In the genomic region with DNA sequence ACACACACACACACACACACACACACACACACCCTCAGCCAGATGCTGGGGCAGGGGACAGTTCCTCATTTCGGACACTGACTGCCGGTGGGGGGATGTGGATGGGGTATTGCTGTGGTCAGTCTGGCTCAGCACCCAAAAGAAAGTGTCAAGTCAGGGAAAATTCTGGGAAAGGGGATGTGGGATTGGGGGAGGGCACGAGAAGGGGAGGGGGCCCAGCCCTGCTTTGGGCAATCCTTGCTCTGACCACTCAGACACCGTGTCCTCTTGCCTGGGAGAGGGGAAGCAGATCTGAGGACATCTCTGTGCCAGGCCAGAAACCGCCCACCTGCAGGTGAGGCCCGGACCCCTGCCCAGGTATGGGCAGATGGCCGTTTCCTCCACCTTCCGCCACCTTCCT, we compare ENCODE assay signal across 14 cellular contexts. TPM values are rescaled to one million over a fixed set of nuclear protein-coding genes. Genes with fewer than 3 reads are reported as not detected.
A peak's percentile ranks its signal among the peaks of the same experiment; 100 is the strongest.
DNase-seq lines count a peak whose midpoint lies in the region; ATAC-seq and TF ChIP-seq lines count a peak whose summit lies in the region.
"Had no signal": no experiment of that assay in that cellular context is flagged by ENCODE, and none has a peak within 500 bp of the region (broad histone marks: within the 10 kb centered on the region; RNA-seq: fewer than 3 reads in every experiment).

A gene (plus strand): TSS at position 253 of the 400 bp plus-strand sequence. CDS start 391 bp downstream, outside the sequence.

- no peak within 1 kb of the TSS for H4K91ac ChIP-seq in neuronal stem cell (ENCODE audit: low read depth, low read length, poor library complexity)

- H3K36me3 ChIP-seq in heart left ventricle, result peaks cover 0 to 4% (median 0%) of the 10 kb centered on the region in 9 donors
- no peaks in the 10 kb centered on the region for H3K36me3 ChIP-seq in neuronal stem cell (replicated peaks in 1 of 2; ENCODE audit: control insufficient read depth in 2 of 2, insufficient read depth in 2 of 2, low read length in 2 of 2)
- H3K36me3 ChIP-seq in thyroid gland, result no peaks in the 10 kb centered on the region
- H3K36me3 ChIP-seq: neural progenitor cell had no signal

- TF ChIP-seq CTCF in heart left ventricle (IDR thresholded peaks at IDR 0.05) (no peak), thyroid gland (IDR thresholded peaks at IDR 0.05) (no peak)
- TF ChIP-seq CTCF in CD4-positive, alpha-beta T cell (IDR thresholded peaks at IDR 0.05), result no peak

- peaks cover 0 to 17% (median 0%) of the 10 kb centered on the region in 9 donors for H3K27me3 ChIP-seq in heart left ventricle
- peaks cover 0 to 42% (median 0%) of the 10 kb centered on the region in 3 experiments for H3K27me3 ChIP-seq in neuronal stem cell (ENCODE audit: control insufficient read depth in 3 of 3, insufficient read depth in 3 of 3, low read depth in 1 of 3, low read length in 3 of 3)
- H3K27me3 ChIP-seq in thyroid gland, result no peaks in the 10 kb centered on the region
- peaks cover 16% of the 10 kb centered on the region for H3K27me3 ChIP-seq in CD4-positive, alpha-beta T cell (ENCODE audit: control insufficient read depth, insufficient read depth, low read length)
- H3K27me3 ChIP-seq: neural progenitor cell had no signal

- H2AK5ac ChIP-seq in neuronal stem cell (ENCODE audit: low read depth, low read length), result peak within 1 kb of the TSS; percentile 59

- H2BK5ac ChIP-seq in neuronal stem cell (ENCODE audit: low read length), result no peak within 1 kb of the TSS

- H3K27me3 Mint-ChIP-seq in activated T-helper 17 cell treated with anti-CD3 and anti-CD28 coated beads, Interleukin-2, amount 50 U/mL, for 72 hours, result peaks cover 17% of the 10 kb centered on the region
- H3K27me3 Mint-ChIP-seq in CD4-positive, alpha-beta T cell, result peaks cover 32% of the 10 kb centered on the region

- DNase-seq in heart left ventricle, result peak; percentile 46 to 79 (median 61)
- no peak for DNase-seq in neuronal stem cell (ENCODE audit: low spot score)
- DNase-seq in thyroid gland, result peak in 1 of 2 donors; percentile 19
- DNase-seq in NCI-H2029 treated with DMSO at 0.1 percent for 48 hours (lab: John Stamatoyannopoulos, UW), result no peak
- DNase-seq in CD4-positive, alpha-beta T cell, result no peak
- DNase-seq in GF-D8 (lab: John Stamatoyannopoulos, UW), result no peak
- DNase-seq: activated naive CD8-positive, alpha-beta T cell treated with anti-CD3 and anti-CD28 coated beads for 36 hours; foreskin fibroblast; SHP77 treated with DMSO at 0.1 percent for 48 hours had no signal

- no peak within 1 kb of the TSS for H3K27ac Mint-ChIP-seq in activated T-helper 17 cell treated with anti-CD3 and anti-CD28 coated beads, Interleukin-2, amount 50 U/mL, for 72 hours
- no peak within 1 kb of the TSS for H3K27ac Mint-ChIP-seq in CD4-positive, alpha-beta T cell
- H3K27ac Mint-ChIP-seq: activated naive CD8-positive, alpha-beta T cell treated with anti-CD3 and anti-CD28 coated beads for 36 hours; CD14-positive monocyte; neural progenitor cell had no signal

- H3K9me3 ChIP-seq in heart left ventricle (no peaks in the 10 kb centered on the region), neuronal stem cell (replicated peaks in 1 of 2; ENCODE audit: control insufficient read depth in 2 of 2, insufficient read depth in 1 of 2, low read depth in 1 of 2, low read length in 2 of 2) (no peaks in the 10 kb centered on the region), thyroid gland (no peaks in the 10 kb centered on the region)
- no peaks in the 10 kb centered on the region for H3K9me3 ChIP-seq in CD4-positive, alpha-beta T cell (ENCODE audit: control insufficient read depth, low read length)

- no peak within 1 kb of the TSS for H3K4me3 Mint-ChIP-seq in activated T-helper 17 cell treated with anti-CD3 and anti-CD28 coated beads, Interleukin-2, amount 50 U/mL, for 72 hours
- H3K4me3 Mint-ChIP-seq in CD4-positive, alpha-beta T cell, result no peak within 1 kb of the TSS
- H3K4me3 Mint-ChIP-seq: activated naive CD8-positive, alpha-beta T cell treated with anti-CD3 and anti-CD28 coated beads for 36 hours; CD14-positive monocyte; neural progenitor cell had no signal

- TF ChIP-seq POLR2A in heart left ventricle (IDR thresholded peaks at IDR 0.05) (no peak), thyroid gland (IDR thresholded peaks at IDR 0.05) (no peak)

- no peaks in the 10 kb centered on the region for H3K9me3 Mint-ChIP-seq in activated T-helper 17 cell treated with anti-CD3 and anti-CD28 coated beads, Interleukin-2, amount 50 U/mL, for 72 hours
- no peaks in the 10 kb centered on the region for H3K9me3 Mint-ChIP-seq in CD4-positive, alpha-beta T cell
- H3K9me3 Mint-ChIP-seq: activated naive CD8-positive, alpha-beta T cell treated with anti-CD3 and anti-CD28 coated beads for 36 hours; CD14-positive monocyte; neural progenitor cell had no signal

- no peaks in the 10 kb centered on the region for H3K4me1 Mint-ChIP-seq in activated T-helper 17 cell treated with anti-CD3 and anti-CD28 coated beads, Interleukin-2, amount 50 U/mL, for 72 hours
- H3K4me1 Mint-ChIP-seq in CD4-positive, alpha-beta T cell (ENCODE audit: low read depth), result no peaks in the 10 kb centered on the region
- H3K4me1 Mint-ChIP-seq: activated naive CD8-positive, alpha-beta T cell treated with anti-CD3 and anti-CD28 coated beads for 36 hours; CD14-positive monocyte had no signal

- H3K4me1 ChIP-seq in heart left ventricle (peaks cover 0 to 20% (median 0%) of the 10 kb centered on the region in 12 donors), neuronal stem cell (ENCODE audit: control insufficient read depth in 2 of 2, insufficient read depth in 1 of 2, low read depth in 1 of 2, low read length in 2 of 2) (no peaks in the 10 kb centered on the region), thyroid gland (peaks cover 0 to 4% of the 10 kb centered on the region in 2 donors)
- H3K4me1 ChIP-seq: neural progenitor cell had no signal

- no peak within 1 kb of the TSS for H2AFZ ChIP-seq in neuronal stem cell (ENCODE audit: low read length)
- H2AFZ ChIP-seq: neural progenitor cell had no signal

- CTCF ChIA-PET in CD4-positive, alpha-beta T cell (lab: Charles Lee), result no interaction called here

- no peaks in the 10 kb centered on the region for H3K36me3 Mint-ChIP-seq in activated T-helper 17 cell treated with anti-CD3 and anti-CD28 coated beads, Interleukin-2, amount 50 U/mL, for 72 hours (ENCODE audit: low read depth)
- H3K36me3 Mint-ChIP-seq in CD4-positive, alpha-beta T cell (ENCODE audit: low read depth), result no peaks in the 10 kb centered on the region
- H3K36me3 Mint-ChIP-seq: activated naive CD8-positive, alpha-beta T cell treated with anti-CD3 and anti-CD28 coated beads for 36 hours; CD14-positive monocyte; neural progenitor cell had no signal

- H3K27ac ChIP-seq in adipose tissue (ENCODE audit: low read depth, low read length) (no peak within 1 kb of the TSS), heart left ventricle (peak within 1 kb of the TSS in 7 of 12 donors; percentile 10 to 81 (median 38)), neuronal stem cell (replicated peaks; ENCODE audit: low read length) (no peak within 1 kb of the TSS), thyroid gland (no peak within 1 kb of the TSS)
- no peak within 1 kb of the TSS for H3K27ac ChIP-seq in CD4-positive, alpha-beta T cell (ENCODE audit: low read depth, low read length)
- H3K27ac ChIP-seq: neural progenitor cell had no signal

- H3K4me2 ChIP-seq in neuronal stem cell (ENCODE audit: insufficient read depth, low read length, poor library complexity, severe bottlenecking), result no peak within 1 kb of the TSS
- H3K4me2 ChIP-seq: neural progenitor cell had no signal

- intact Hi-C loops in heart left ventricle (cut with DNase I) (loop anchor here in 9 of 10 donors (2.0 to 10.0 kb wide), 7 partner anchors 115 to 539 kb away; no protein-coding TSS in a partner anchor), thyroid gland (cut with DNase I) (loop anchor here (10.0 kb wide), 3 partner anchors 509 to 639 kb away; a partner anchor contains a TSS)
- intact Hi-C loops in CD4-positive, alpha-beta T cell (cut with DNase I, micrococcal nuclease), result loop anchor here in 1 of 2 experiments (2.0 kb wide), 1 partner anchor 511 kb away; no protein-coding TSS in a partner anchor

- H3K14ac ChIP-seq in neuronal stem cell (ENCODE audit: low read length), result no peak within 1 kb of the TSS

- H3K18ac ChIP-seq in neuronal stem cell (ENCODE audit: low read length), result no peak within 1 kb of the TSS

- H4K8ac ChIP-seq in neuronal stem cell (ENCODE audit: low read depth, low read length), result no peak within 1 kb of the TSS

- WGBS in adipose tissue, 3 donors, result 63 to 81% (median 68%) methylated on average over 7 to 8 of the region's 8 CpGs
- 69 to 78% (median 75%) methylated on average over 8 of the region's 8 CpGs for WGBS in heart left ventricle, 4 donors
- WGBS in neuronal stem cell (ENCODE audit: extremely low coverage in 2 of 2, insufficient read length in 2 of 2, insufficient replicate concordance in 1 of 2), 2 donors, result no CpG with 5 or more reads among the region's 8 CpGs
- WGBS in thyroid gland, 2 donors, result 73 to 74% methylated on average over 8 of the region's 8 CpGs

- H2BK120ac ChIP-seq in neuronal stem cell (ENCODE audit: low read depth, low read length), result no peak within 1 kb of the TSS

- no peak within 1 kb of the TSS for H2BK12ac ChIP-seq in neuronal stem cell (ENCODE audit: low read length)

- H3K23ac ChIP-seq in neuronal stem cell (ENCODE audit: low read depth, low read length, poor library complexity), result no peak within 1 kb of the TSS

- peak; percentile 52 to 67 (median 54) for ATAC-seq in heart left ventricle
- no peak for ATAC-seq in activated T-helper 17 cell treated with anti-CD3 and anti-CD28 coated beads, Interleukin-2, amount 50 U/mL, for 72 hours (replicated peaks)
- ATAC-seq in CD4-positive, alpha-beta T cell (ENCODE audit: poor library complexity), result no peak

- H2BK15ac ChIP-seq in neuronal stem cell (ENCODE audit: low read length), result peak within 1 kb of the TSS; percentile 19

- H3K4ac ChIP-seq in neuronal stem cell (ENCODE audit: low read length), result no peak within 1 kb of the TSS

- H3K4me3 ChIP-seq in heart left ventricle, result peak within 1 kb of the TSS in 9 of 12 donors; percentile 19 to 61 (median 38)
- no peak within 1 kb of the TSS for H3K4me3 ChIP-seq in neuronal stem cell (ENCODE audit: low read length in 2 of 2)
- H3K4me3 ChIP-seq in thyroid gland (replicated peaks in 1 of 3), result no peak within 1 kb of the TSS
- H3K4me3 ChIP-seq: neural progenitor cell had no signal

- POLR2A ChIA-PET in CD4-positive, alpha-beta T cell (lab: Charles Lee), result no interaction called here

- no peaks in the 10 kb centered on the region for H3K79me1 ChIP-seq in neuronal stem cell (ENCODE audit: low read depth, low read length)

- H3K9ac ChIP-seq in neuronal stem cell (ENCODE audit: low read depth, low read length, poor library complexity), result peak within 1 kb of the TSS; percentile 13
- H3K9ac ChIP-seq: neural progenitor cell had no signal

RNA-seq across cellular contexts. Expression of the gene that starts here (rescaled TPM):
- 100 to 1,000 TPM in 2 of 3 donors, 10 to 100 TPM in 1; 46.8 to 176 (median 138) TPM for polyA plus RNA-seq in adipose tissue
- 100 to 1,000 TPM in 3 of 9 donors, 10 to 100 TPM in 6; 20.9 to 674 (median 50.6) TPM for total RNA-seq in heart left ventricle
- polyA plus RNA-seq in heart left ventricle, result 10 to 100 TPM; 13.9 to 50.0 TPM
- not detected for polyA plus RNA-seq in neuronal stem cell (2013, experiment 1 of 2)
- polyA plus RNA-seq in neuronal stem cell (2013, experiment 2 of 2), result not detected
- 100 to 1,000 TPM in 1 of 4 donors, 10 to 100 TPM in 3; 36.0 to 111 (median 69.5) TPM for total RNA-seq in thyroid gland
- not detected for total RNA-seq in activated T-helper 17 cell treated with anti-CD3 and anti-CD28 coated beads, Interleukin-2, amount 50 U/mL, for 72 hours
- total RNA-seq in CD4-positive, alpha-beta T cell, result not detected
- total RNA-seq: activated naive CD8-positive, alpha-beta T cell treated with anti-CD3 and anti-CD28 coated beads for 36 hours; G401 had no signal

Comparison
In these comparisons a context has a peak if more than half of its experiments do, and no peak if none do; other contexts are left out.
1. RNA of the gene that starts here (total RNA-seq): 36.0 to 111 TPM in thyroid gland and 20.9 to 674 TPM in heart left ventricle; not detected in activated T-helper 17 cell treated with anti-CD3 and anti-CD28 coated beads, Interleukin-2, amount 50 U/mL, for 72 hours and not detected in CD4-positive, alpha-beta T cell; every median in the first group is over 10 times any median in the second.
2. H3K27ac ChIP-seq: peak in heart left ventricle (7 of 12); none in adipose tissue (single experiment), neuronal stem cell (single experiment), thyroid gland (0 of 3) and CD4-positive, alpha-beta T cell (single experiment).
3. ATAC-seq: peak in heart left ventricle (4 of 4); none in activated T-helper 17 cell treated with anti-CD3 and anti-CD28 coated beads, Interleukin-2, amount 50 U/mL, for 72 hours (single experiment) and CD4-positive, alpha-beta T cell (single experiment).
4. DNase-seq: peak in heart left ventricle (5 of 5); none in neuronal stem cell (single experiment), NCI-H2029 treated with DMSO at 0.1 percent for 48 hours (single experiment), CD4-positive, alpha-beta T cell (0 of 10) and GF-D8 (single experiment).
5. H3K4me3 ChIP-seq: peak in heart left ventricle (9 of 12); none in neuronal stem cell (0 of 2) and thyroid gland (0 of 3).